8 cellular contexts compared by ENCODE assay signal in the genomic region with DNA sequence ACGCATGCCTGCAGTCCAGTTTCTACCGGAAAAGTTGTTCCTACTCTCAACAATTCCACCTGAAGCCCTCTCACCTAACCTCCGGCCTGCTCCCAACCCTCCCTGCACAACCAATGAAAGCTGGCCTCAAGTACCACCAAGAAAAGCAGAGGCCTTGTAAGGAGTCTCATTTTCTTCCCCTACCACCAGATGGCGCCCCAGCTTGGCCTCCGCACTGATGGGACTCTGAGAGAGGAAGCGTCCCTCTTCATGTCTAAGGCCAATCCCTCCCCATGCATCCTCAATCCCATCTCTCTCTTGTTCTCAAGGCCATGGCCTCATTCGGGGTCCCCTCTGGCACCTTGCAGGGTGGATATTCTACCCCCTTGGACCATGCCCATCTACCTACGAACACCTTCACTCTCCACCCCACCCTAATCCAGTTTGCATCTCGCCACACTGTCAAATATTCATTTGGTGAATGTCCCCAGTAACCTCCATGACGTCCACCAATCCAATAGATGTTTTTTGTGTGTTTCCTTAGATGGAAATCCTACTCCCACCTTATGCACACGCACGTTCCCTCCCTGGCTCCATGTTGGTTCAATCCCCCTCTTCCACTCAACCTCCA.
A peak's percentile ranks its signal among the peaks of the same experiment; 100 is the strongest.
DNase-seq lines count a peak whose midpoint lies in the region; ATAC-seq and TF ChIP-seq lines count a peak whose summit lies in the region.

No MANE protein-coding gene starts in this region.

- H3K4me1 ChIP-seq in HEK293 (ENCODE audit: control insufficient read depth, insufficient read depth, low read length) (no peaks in the 10 kb centered on the region), right cardiac atrium (ENCODE audit: control insufficient read depth, insufficient read depth, low read length) (no peaks in the 10 kb centered on the region)

- H3K27ac ChIP-seq in HEK293 (ENCODE audit: extremely low read depth, low read depth, low read length) = no peak overlapping the region
- no peak overlapping the region for H3K27ac ChIP-seq in right cardiac atrium (ENCODE audit: low read length)

- H3K9me3 ChIP-seq in HEK293 (ENCODE audit: control insufficient read depth, insufficient read depth, low read depth, low read length) (no peaks in the 10 kb centered on the region; the same call in 1 of the 2 replicates), right cardiac atrium (ENCODE audit: control insufficient read depth, low read length) (no peaks in the 10 kb centered on the region)

- in situ Hi-C loops in SK-MEL-5 (cut with HindIII; ENCODE audit: low pct_unique_long_range_greater_than_20kb, low sequenced_read_pairs) = no loop called here

- 64% methylated on average over 12 of the region's 12 CpGs for WGBS in right cardiac atrium

- POLR2A ChIA-PET in HEK293 (lab: Yijun Ruan, JAX) = no interaction called here

- DNase-seq in AG20443 (ENCODE audit: low spot score) = peak; percentile 68
- DNase-seq in SK-MEL-5 (ENCODE audit: low read depth, low spot score) = peak; percentile 79
- DNase-seq in activated naive CD4-positive, alpha-beta T cell treated with Interleukin-2 at 50 U/mL for 16 hours = peak; percentile 61
- peak; percentile 22 to 67 (median 63) for DNase-seq in right cardiac atrium
- peak; percentile 69 for DNase-seq in stimulated activated CD4-positive, alpha-beta T cell treated with anti-CD3 and anti-CD28 coated beads, Interleukin-15, amount 100 ng/mL, for 24 hours
- DNase-seq in NCI-H187 treated with DMSO at 0.1 percent for 48 hours (lab: John Stamatoyannopoulos, UW) = no peak

- ATAC-seq in right cardiac atrium (no peak), GM19324 (IDR thresholded peaks at IDR 0.05; ENCODE audit: low FRiP score, unreplicated experiment) (no peak)

- peak; percentile 92 for TF ChIP-seq CTCF in HEK293 (tag by site-specific recombination; IDR thresholded peaks at IDR 0.05)

- no peaks in the 10 kb centered on the region for H3K27me3 ChIP-seq in right cardiac atrium (ENCODE audit: control insufficient read depth, insufficient read depth)

- H3K36me3 ChIP-seq in HEK293 (ENCODE audit: control insufficient read depth in 2 of 2, insufficient read depth in 1 of 2, low read length in 2 of 2) = no peaks in the 10 kb centered on the region

- CTCF ChIA-PET in HEK293 (lab: Yijun Ruan, JAX) = interaction anchor here (0.5 to 3.7 kb wide), 48 partner anchors 8 to 1704 kb away, joined by 3 to 29 read pairs (median 4); no protein-coding TSS in a partner anchor

- H3K4me3 ChIP-seq in HEK293 (ENCODE audit: low read depth, low read length) (no peak overlapping the region), right cardiac atrium (ENCODE audit: low read length) (no peak overlapping the region)

- intact Hi-C loops in right cardiac atrium (cut with DNase I) = no loop called here

TF ChIP-seq in HEK293, 187 proteins besides CTCF, POLR2A, EP300 and RAD21:
- TF ChIP-seq ZNF544 (tag by site-specific recombination; IDR thresholded peaks at IDR 0.05) = 0 out of 2 replicates have a peak, but pooled peaks have one; percentile 2
- TF ChIP-seq ZNF548 (tag by site-specific recombination; IDR thresholded peaks at IDR 0.05) = 0 out of 2 replicates have a peak, but pooled peaks have one; percentile 24
- TF ChIP-seq ZNF837 (tag by site-specific recombination; IDR thresholded peaks at IDR 0.05) = no peak
- peak; percentile 81 for TF ChIP-seq ZNF654 (tag by site-specific recombination; IDR thresholded peaks at IDR 0.05; ENCODE audit: low read depth)
- TF ChIP-seq ZBTB48 (tag by site-specific recombination; IDR thresholded peaks at IDR 0.05) = 0 out of 2 replicates have a peak, but pooled peaks have one; percentile 15
- TF ChIP-seq ZNF114 (tag by site-specific recombination; IDR thresholded peaks at IDR 0.05) = no peak
- TF ChIP-seq ZBTB7A (tag by site-specific recombination; IDR thresholded peaks at IDR 0.05; ENCODE audit: low read depth) = 0 out of 2 replicates have a peak, but pooled peaks have one; percentile 40
- TF ChIP-seq ZNF404 (tag by site-specific recombination; IDR thresholded peaks at IDR 0.05) = no peak
- peak; percentile 54; the same call in 1 of the 2 replicates for TF ChIP-seq ZNF2 (tag by site-specific recombination; IDR thresholded peaks at IDR 0.05)
- TF ChIP-seq PBX3 (CRISPR knock-in tag; IDR thresholded peaks at IDR 0.05) = 0 out of 2 replicates have a peak, but pooled peaks have one; percentile 41
- TF ChIP-seq, protein P1, sequence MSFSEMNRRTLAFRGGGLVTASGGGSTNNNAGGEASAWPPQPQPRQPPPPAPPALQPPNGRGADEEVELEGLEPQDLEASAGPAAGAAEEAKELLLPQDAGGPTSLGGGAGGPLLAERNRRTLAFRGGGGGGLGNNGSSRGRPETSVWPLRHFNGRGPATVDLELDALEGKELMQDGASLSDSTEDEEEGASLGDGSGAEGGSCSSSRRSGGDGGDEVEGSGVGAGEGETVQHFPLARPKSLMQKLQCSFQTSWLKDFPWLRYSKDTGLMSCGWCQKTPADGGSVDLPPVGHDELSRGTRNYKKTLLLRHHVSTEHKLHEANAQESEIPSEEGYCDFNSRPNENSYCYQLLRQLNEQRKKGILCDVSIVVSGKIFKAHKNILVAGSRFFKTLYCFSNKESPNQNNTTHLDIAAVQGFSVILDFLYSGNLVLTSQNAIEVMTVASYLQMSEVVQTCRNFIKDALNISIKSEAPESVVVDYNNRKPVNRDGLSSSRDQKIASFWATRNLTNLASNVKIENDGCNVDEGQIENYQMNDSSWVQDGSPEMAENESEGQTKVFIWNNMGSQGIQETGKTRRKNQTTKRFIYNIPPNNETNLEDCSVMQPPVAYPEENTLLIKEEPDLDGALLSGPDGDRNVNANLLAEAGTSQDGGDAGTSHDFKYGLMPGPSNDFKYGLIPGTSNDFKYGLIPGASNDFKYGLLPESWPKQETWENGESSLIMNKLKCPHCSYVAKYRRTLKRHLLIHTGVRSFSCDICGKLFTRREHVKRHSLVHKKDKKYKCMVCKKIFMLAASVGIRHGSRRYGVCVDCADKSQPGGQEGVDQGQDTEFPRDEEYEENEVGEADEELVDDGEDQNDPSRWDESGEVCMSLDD (tag by site-specific recombination; IDR thresholded peaks at IDR 0.05) = peak; percentile 38; the same call in 1 of the 2 replicates
